In genomic region chr3:38264307-38264706, GRCh38 we compare ENCODE assay signal across 23 cellular contexts. TPM values are rescaled to one million over a fixed set of nuclear protein-coding genes. Genes with fewer than 3 reads are reported as not detected.
DNase-seq lines count a peak whose midpoint lies in the region; ATAC-seq and TF ChIP-seq lines count a peak whose summit lies in the region.
"Had no signal": no experiment of that assay in that cellular context is flagged by ENCODE, and none has a peak within 500 bp of the region (broad histone marks: within the 10 kb centered on the region; RNA-seq: fewer than 3 reads in every experiment).

No MANE protein-coding gene starts in this region.

- H3K36me3 ChIP-seq in H7 (replicated peaks; ENCODE audit: control insufficient read depth, insufficient read depth, low read length) (no peaks in the 10 kb centered on the region), WERI-Rb-1 (no peaks in the 10 kb centered on the region), upper lobe of left lung (no peaks in the 10 kb centered on the region)

- H3K4me3 ChIP-seq in H7 (ENCODE audit: insufficient read depth, low read depth, low read length) (no peak overlapping the region), WERI-Rb-1 (ENCODE audit: low read depth, low read length) (no peak overlapping the region), upper lobe of left lung (no peak overlapping the region)
- H3K4me3 ChIP-seq: coronary artery, PC-9, testis had no signal

- no peaks in the 10 kb centered on the region for H3K9me3 ChIP-seq in WERI-Rb-1 (ENCODE audit: severe bottlenecking)
- no peaks in the 10 kb centered on the region for H3K9me3 ChIP-seq in upper lobe of left lung
- H3K9me3 ChIP-seq: testis had no signal

- H3K4me1 ChIP-seq in upper lobe of left lung: no peaks in the 10 kb centered on the region
- H3K4me1 ChIP-seq: testis had no signal

- intact Hi-C loops in left ventricle myocardium superior (cut with micrococcal nuclease): no loop called here

- no peak for TF ChIP-seq POLR2A in upper lobe of left lung (IDR thresholded peaks at IDR 0.05)

- TF ChIP-seq EP300 in upper lobe of left lung (IDR thresholded peaks at IDR 0.05): no peak

- H3K27me3 ChIP-seq in H7 (ENCODE audit: control insufficient read depth, insufficient read depth, low read length): no peaks in the 10 kb centered on the region
- H3K27me3 ChIP-seq in WERI-Rb-1 (ENCODE audit: insufficient read depth, low read depth, severe bottlenecking): no peaks in the 10 kb centered on the region
- no peaks in the 10 kb centered on the region for H3K27me3 ChIP-seq in upper lobe of left lung
- H3K27me3 ChIP-seq: testis had no signal

- H3K27ac ChIP-seq in WERI-Rb-1 (0 out of 2 replicates have a peak overlapping the region, but pooled peaks have one; percentile 22), upper lobe of left lung (no peak overlapping the region)
- H3K27ac ChIP-seq: coronary artery, PC-9, testis had no signal

- TF ChIP-seq CTCF in WERI-Rb-1 (IDR thresholded peaks at IDR 0.05; ENCODE audit: low read depth, low read length) (no peak), upper lobe of left lung (IDR thresholded peaks at IDR 0.05) (no peak)

- DNase-seq in H7 (peak; percentile 25), WERI-Rb-1 (peak; percentile 48), left ventricle myocardium superior (peak; percentile 53), renal cortical epithelial cell (ENCODE audit: low read depth) (peak; percentile 38), activated T-cell treated with anti-CD3 and anti-CD28 coated beads for 4 hours (no peak), upper lobe of left lung (no peak)
- DNase-seq: activated CD4-positive, alpha-beta T cell treated with anti-CD3 and anti-CD28 coated beads for 1 hour; activated naive CD8-positive, alpha-beta T cell treated with anti-CD3 and anti-CD28 coated beads for 36 hours; hippocampal formation; mesendoderm; NCI-H1417; NCI-H748 treated with DMSO at 0.1 percent for 48 hours; PC-9; T1000; testis had no signal

- ATAC-seq in left ventricle myocardium superior (peak; percentile 95), GM21529 (IDR thresholded peaks at IDR 0.05; ENCODE audit: unreplicated experiment) (no peak), upper lobe of left lung (ENCODE audit: low FRiP score in 2 of 2) (no peak)
- ATAC-seq: stimulated activated effector memory CD8-positive, alpha-beta T cell treated with anti-CD3 and anti-CD28 coated beads, Interleukin-12 subunit alpha, Interleukin-12 subunit beta, amount 100 ng/mL, for 72 hours had no signal

RNA-seq across cellular contexts. Expression of gene SLC22A13, which starts 1.3 kb away (rescaled TPM):
- 0.11 and 0.24 TPM in 2 replicates for total RNA-seq in H7 (2014; rRNA removed; shearing (Covaris generic))
- total RNA-seq in left ventricle myocardium superior (not detected), renal cortical epithelial cell (0.25 TPM in 1 of 2 replicates, not detected in the other), upper lobe of left lung (1 to 10 TPM in 1 of 6 donors, under 1 TPM in 3, not detected in 2; 0.27 to 1.6 (median 0.48) TPM)

RNA-seq across cellular contexts. Expression of gene SLC22A14, which starts 17.8 kb away (rescaled TPM):
- 0.03 TPM in 1 of 2 replicates, not detected in the other for total RNA-seq in H7 (2014; rRNA removed; shearing (Covaris generic))
- not detected for total RNA-seq in left ventricle myocardium superior
- 0.45 TPM in 1 of 2 replicates, not detected in the other for total RNA-seq in renal cortical epithelial cell
- 1 to 10 TPM in 1 of 6 donors, under 1 TPM in 1, not detected in 4; 0.30 to 1.6 TPM for total RNA-seq in upper lobe of left lung
- total RNA-seq: activated naive CD8-positive, alpha-beta T cell treated with anti-CD3 and anti-CD28 coated beads for 36 hours; activated T-helper 1 cell treated with anti-CD3 and anti-CD28 coated beads, Interleukin-12 subunit alpha, Interleukin-12 subunit beta, Interleukin-2, Interleukin-4 antibody, amounts not matched to agents 30 ng/mL and 10 ng/mL and 1 ng/mL, durations not matched to agents 14 hours and 24 hours and 36 hours; Daoy; H4; neural crest cell; PC-9; SK-MEL-5 had no signal

Comparison
In these comparisons a context has a peak if more than half of its experiments do, and no peak if none do; other contexts are left out.
1. DNase-seq: peak in H7 (single experiment), WERI-Rb-1 (single experiment), left ventricle myocardium superior (single experiment) and renal cortical epithelial cell (single experiment); none in activated T-cell treated with anti-CD3 and anti-CD28 coated beads for 4 hours (single experiment) and upper lobe of left lung (0 of 2).